In the genomic region with DNA sequence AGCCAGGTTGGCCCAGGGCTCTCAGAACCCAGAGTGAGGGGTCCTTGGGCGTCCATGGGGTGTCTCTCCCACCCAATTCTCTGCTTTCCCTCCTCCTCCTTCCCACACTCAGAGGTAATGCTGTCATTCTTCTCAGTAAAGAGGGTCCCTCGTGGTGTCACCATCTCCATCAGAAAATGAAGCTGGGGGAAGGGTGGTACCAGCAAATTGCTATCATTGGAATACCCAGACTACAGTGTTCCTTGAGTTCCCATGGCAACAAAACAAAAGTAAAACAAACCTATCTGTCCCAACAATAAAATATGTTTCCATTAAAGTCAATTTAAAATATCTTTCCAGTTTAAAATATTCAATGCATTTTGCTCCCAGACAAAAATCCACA, we compare ENCODE assay signal across 8 cellular contexts.
DNase-seq lines count a peak whose midpoint lies in the region; ATAC-seq and TF ChIP-seq lines count a peak whose summit lies in the region.

No MANE protein-coding gene starts in this region.

- no peaks in the 10 kb centered on the region for H3K9me3 ChIP-seq in CD4-positive, CD25-positive, alpha-beta regulatory T cell (ENCODE audit: control insufficient read depth in 2 of 2, low read length in 2 of 2)
- H3K9me3 ChIP-seq in Loucy (ENCODE audit: insufficient read depth, low read depth, low read length): no peaks in the 10 kb centered on the region
- no peaks in the 10 kb centered on the region for H3K9me3 ChIP-seq in breast epithelium
- H3K9me3 ChIP-seq in mesenchymal stem cell (ENCODE audit: control insufficient read depth, low read length): no peaks in the 10 kb centered on the region

- peaks cover 26% of the 10 kb centered on the region for H3F3A ChIP-seq in Loucy (ENCODE audit: low read depth)

- no peak for ATAC-seq in CD4-positive, CD25-positive, alpha-beta regulatory T cell (ENCODE audit: low read depth in 2 of 2)
- ATAC-seq in GM21529 (IDR thresholded peaks at IDR 0.05; ENCODE audit: unreplicated experiment): no peak

- no peaks in the 10 kb centered on the region for H3K27me3 ChIP-seq in CD4-positive, CD25-positive, alpha-beta regulatory T cell (ENCODE audit: control insufficient read depth, insufficient read depth, low read length)
- H3K27me3 ChIP-seq in Loucy (ENCODE audit: insufficient read depth, low read length, poor library complexity, severe bottlenecking) (no peaks in the 10 kb centered on the region), breast epithelium (no peaks in the 10 kb centered on the region), mesenchymal stem cell (ENCODE audit: control insufficient read depth in 1 of 2, insufficient read depth in 1 of 2, low read length in 2 of 2) (no peaks in the 10 kb centered on the region)

- peaks cover 40% of the 10 kb centered on the region for H3K79me2 ChIP-seq in Loucy (ENCODE audit: insufficient read depth, low read length)

- peak in 2 of 3 donors; percentile 6 to 22 for DNase-seq in CD4-positive, CD25-positive, alpha-beta regulatory T cell
- DNase-seq in breast epithelium (ENCODE audit: low spot score in 2 of 2) (no peak), mesenchymal stem cell (peak; percentile 79), UCSD-AML1 (lab: John Stamatoyannopoulos, UW; ENCODE audit: unreplicated experiment) (no peak), GM19238 (ENCODE audit: insufficient read length, low spot score) (no peak)
- DNase-seq in activated CD4-positive, CD25-positive, alpha-beta regulatory T cell (lab: John Stamatoyannopoulos, UW): no peak

- WGBS in mesenchymal stem cell: 56% methylated on average over 2 of the region's 2 CpGs

- peak overlapping the region; percentile 79 to 81 for H3K4ac ChIP-seq in mesenchymal stem cell (ENCODE audit: low read depth in 1 of 2, low read length in 2 of 2)

- H3K4me3 Mint-ChIP-seq in CD4-positive, CD25-positive, alpha-beta regulatory T cell: peak overlapping the region; percentile 60 to 80 (median 74)

- peaks cover 65% of the 10 kb centered on the region for H3K4me1 ChIP-seq in CD4-positive, CD25-positive, alpha-beta regulatory T cell (ENCODE audit: control insufficient read depth, insufficient read depth, low read length, poor library complexity, severe bottlenecking)
- peaks cover 58% of the 10 kb centered on the region for H3K4me1 ChIP-seq in Loucy (ENCODE audit: insufficient read depth, low read length, poor library complexity, severe bottlenecking)
- H3K4me1 ChIP-seq in breast epithelium: peaks cover 5 to 31% of the 10 kb centered on the region in 2 donors
- H3K4me1 ChIP-seq in mesenchymal stem cell (ENCODE audit: control insufficient read depth, insufficient read depth, low read depth, low read length): peaks cover 11% of the 10 kb centered on the region

- H4K20me1 ChIP-seq in Loucy (ENCODE audit: insufficient read depth, low read length, poor library complexity, severe bottlenecking): no peaks in the 10 kb centered on the region

- no peak overlapping the region for H3K23ac ChIP-seq in mesenchymal stem cell (ENCODE audit: low read length in 2 of 2)

- no peaks in the 10 kb centered on the region for H3K27me3 Mint-ChIP-seq in CD4-positive, CD25-positive, alpha-beta regulatory T cell

- H3K9me3 Mint-ChIP-seq in CD4-positive, CD25-positive, alpha-beta regulatory T cell: peaks cover 0 to 6% (median 0%) of the 10 kb centered on the region in 7 donors

- intact Hi-C loops in breast epithelium (cut with DNase I; ENCODE audit: low total_unique reads): no loop called here

- H4K91ac ChIP-seq in mesenchymal stem cell (ENCODE audit: low read length): peak overlapping the region; percentile 88

- peak overlapping the region in 1 of 2 experiments; percentile 76 for H3K14ac ChIP-seq in mesenchymal stem cell (ENCODE audit: low read length in 2 of 2)

- peak overlapping the region; percentile 85 for H3K4me2 ChIP-seq in Loucy (ENCODE audit: low read depth, low read length, poor library complexity, severe bottlenecking)
- H3K4me2 ChIP-seq in mesenchymal stem cell (ENCODE audit: low read length, poor library complexity, severe bottlenecking): peak overlapping the region; percentile 49

- peak overlapping the region; percentile 89 for H3K27ac ChIP-seq in CD4-positive, CD25-positive, alpha-beta regulatory T cell (ENCODE audit: insufficient read depth, low read length, poor library complexity, severe bottlenecking)
- H3K27ac ChIP-seq in breast epithelium (peak overlapping the region; percentile 84 to 88), mesenchymal stem cell (ENCODE audit: low read length, poor library complexity, severe bottlenecking) (peak overlapping the region; percentile 85)

- no peak overlapping the region for H2AFZ ChIP-seq in Loucy (ENCODE audit: low read length)
- H2AFZ ChIP-seq in mesenchymal stem cell (ENCODE audit: low read depth, low read length): no peak overlapping the region

- H2AK5ac ChIP-seq in mesenchymal stem cell (ENCODE audit: low read length, severe bottlenecking): peak overlapping the region; percentile 100

- peak overlapping the region; percentile 91 to 96 (median 93) for H3K27ac Mint-ChIP-seq in CD4-positive, CD25-positive, alpha-beta regulatory T cell

- peak overlapping the region; percentile 89 to 96 for H3K18ac ChIP-seq in mesenchymal stem cell (ENCODE audit: low read depth in 1 of 2, low read length in 2 of 2)

- peak overlapping the region; percentile 97 to 99 for H2BK12ac ChIP-seq in mesenchymal stem cell (ENCODE audit: low read length in 2 of 2)

- peak overlapping the region; percentile 67 for H2BK15ac ChIP-seq in mesenchymal stem cell (ENCODE audit: low read depth, poor library complexity, severe bottlenecking)

- peak overlapping the region; percentile 77 for H3K9ac ChIP-seq in Loucy (ENCODE audit: low read depth, low read length, poor library complexity, severe bottlenecking)
- H3K9ac ChIP-seq in mesenchymal stem cell (ENCODE audit: low read length): peak overlapping the region; percentile 87

- no peak for TF ChIP-seq CTCF in Loucy (conservative IDR thresholded peaks at IDR 0.05; ENCODE audit: low read length)
- no peak for TF ChIP-seq CTCF in breast epithelium (IDR thresholded peaks at IDR 0.05)

- peaks cover 37 to 93% (median 78%) of the 10 kb centered on the region in 4 donors for H3K4me1 Mint-ChIP-seq in CD4-positive, CD25-positive, alpha-beta regulatory T cell

- H3K4me3 ChIP-seq in CD4-positive, CD25-positive, alpha-beta regulatory T cell (ENCODE audit: low read depth, low read length): peak overlapping the region; percentile 71
- H3K4me3 ChIP-seq in Loucy (ENCODE audit: low read length, poor library complexity, severe bottlenecking) (peak overlapping the region; percentile 68), breast epithelium (no peak overlapping the region), mesenchymal stem cell (ENCODE audit: insufficient read depth in 1 of 2, low read depth in 1 of 2, low read length in 2 of 2) (peak overlapping the region in 1 of 2 experiments; percentile 46)

- no peaks in the 10 kb centered on the region for H3K9me2 ChIP-seq in Loucy (replicated peaks; ENCODE audit: low read depth, low read length)

- H2BK120ac ChIP-seq in mesenchymal stem cell (ENCODE audit: low read depth, low read length): peak overlapping the region; percentile 78

- H3K79me1 ChIP-seq in mesenchymal stem cell (replicated peaks; ENCODE audit: low read length, poor library complexity, severe bottlenecking): peaks cover 18% of the 10 kb centered on the region

- H4K8ac ChIP-seq in mesenchymal stem cell (ENCODE audit: low read length): peak overlapping the region; percentile 70

- H3K36me3 ChIP-seq in CD4-positive, CD25-positive, alpha-beta regulatory T cell (ENCODE audit: control insufficient read depth, insufficient read depth, low read length): peaks cover 53% of the 10 kb centered on the region
- H3K36me3 ChIP-seq in Loucy (ENCODE audit: insufficient read depth, low read length) (peaks cover 47% of the 10 kb centered on the region), breast epithelium (no peaks in the 10 kb centered on the region), mesenchymal stem cell (ENCODE audit: control insufficient read depth in 1 of 2, insufficient read depth in 2 of 2, low read depth in 1 of 2, low read length in 2 of 2) (peaks cover 30 to 53% of the 10 kb centered on the region in 2 experiments)

- TF ChIP-seq POLR2A in breast epithelium (IDR thresholded peaks at IDR 0.05): no peak

- H3K36me3 Mint-ChIP-seq in CD4-positive, CD25-positive, alpha-beta regulatory T cell: peaks cover 51% of the 10 kb centered on the region

- peak overlapping the region; percentile 51 for H2BK5ac ChIP-seq in mesenchymal stem cell (ENCODE audit: low read depth, low read length, poor library complexity, severe bottlenecking)

Comparison
In these comparisons a context has a peak if more than half of its experiments do, and no peak if none do; other contexts are left out.
1. DNase-seq: peak in CD4-positive, CD25-positive, alpha-beta regulatory T cell (2 of 3) and mesenchymal stem cell (single experiment); none in breast epithelium (0 of 2), UCSD-AML1 (single experiment), GM19238 (single experiment) and activated CD4-positive, CD25-positive, alpha-beta regulatory T cell (0 of 4).
2. H3K4me3 ChIP-seq: peak in CD4-positive, CD25-positive, alpha-beta regulatory T cell (single experiment) and Loucy (single experiment); none in breast epithelium (0 of 3).
3. Peak in every context shown above with its lines, with median percentiles within 50 percentile points of each other: H3K27ac ChIP-seq.